26 cellular contexts compared by ENCODE assay signal in genomic region chr2:197908940-197909339, GRCh38.
DNase-seq lines count a peak whose midpoint lies in the region; ATAC-seq, FAIRE-seq and TF ChIP-seq lines count a peak whose summit lies in the region.
"Had no signal": no experiment of that assay in that cellular context is flagged by ENCODE, and none has a peak within 500 bp of the region (broad histone marks: within the 10 kb centered on the region; RNA-seq: fewer than 3 reads in every experiment).

No MANE protein-coding gene starts in this region.

- H3K36me3 Mint-ChIP-seq in nephron (ENCODE audit: low read depth): no peaks in the 10 kb centered on the region
- H3K36me3 Mint-ChIP-seq in CD14-positive monocyte: no peaks in the 10 kb centered on the region
- H3K36me3 Mint-ChIP-seq: WTC11 had no signal

- peak overlapping the region; percentile 96 for H3K27ac ChIP-seq in AG04450 (ENCODE audit: low read depth, low read length)
- H3K27ac ChIP-seq: BLaER1 treated with 17β-estradiol and CSF1 and Interleukin-3, amounts not matched to agents 10 nM and 100 nM; epithelial cell of prostate; KMS-11; left lung; neutrophil; right atrium auricular region; vagina had no signal

- no peaks in the 10 kb centered on the region for H3K9me3 ChIP-seq in AG04450 (ENCODE audit: control insufficient read depth, insufficient read depth, low read length)
- H3K9me3 ChIP-seq: BLaER1 treated with 17β-estradiol and CSF1 and Interleukin-3, amounts not matched to agents 10 nM and 100 nM; left lung; neutrophil; right atrium auricular region; vagina had no signal

- no peaks in the 10 kb centered on the region for H3K27me3 ChIP-seq in AG04450 (ENCODE audit: control insufficient read depth, insufficient read depth, low read length)
- H3K27me3 ChIP-seq: left lung, right atrium auricular region, vagina had no signal

- DNase-seq in AG04450 (ENCODE audit: low read depth, low spot score) (peak; percentile 84), dedifferentiated amniotic fluid mesenchymal stem cell (ENCODE audit: extremely low spot score) (peak; percentile 91), midbrain (lab: John Stamatoyannopoulos, UW) (no peak), CD14-positive monocyte (ENCODE audit: low spot score) (no peak), NCI-H187 treated with DMSO at 0.1 percent for 48 hours (lab: John Stamatoyannopoulos, UW) (no peak), RCC 7860 (ENCODE audit: low spot score) (no peak)
- DNase-seq: activated CD4-positive, alpha-beta T cell treated with anti-CD3 and anti-CD28 coated beads, Interleukin-2, amount 50 U/mL, for 4 hours; activated effector memory CD4-positive, alpha-beta T cell treated with Interleukin-2 at 50 U/mL for 16 hours; caudate nucleus; left lung; NCI-H2029; NCI-H446 treated with DMSO at 0.1 percent for 48 hours; NK-92 treated with Interleukin-12 subunit alpha and Interleukin-12 subunit beta, amount 100 ng/mL, for 24 hours; stimulated activated CD4-positive, alpha-beta T cell treated with anti-CD3 and anti-CD28 coated beads, Interleukin-15, amount 100 ng/mL, for 24 hours; substantia nigra had no signal

- no peak overlapping the region for H3K4me3 ChIP-seq in AG04450 (ENCODE audit: low read depth, low read length)
- H3K4me3 ChIP-seq: BLaER1 treated with 17β-estradiol and CSF1 and Interleukin-3, amounts not matched to agents 10 nM and 100 nM; left lung; right atrium auricular region; vagina had no signal

- ATAC-seq in SK-N-SH treated with all-trans-retinoic acid at 6 μM for 48 hours: peak; percentile 88
- ATAC-seq: WTC11 had no signal

- peaks cover 3% of the 10 kb centered on the region for H3K9me3 Mint-ChIP-seq in nephron
- H3K9me3 Mint-ChIP-seq in CD14-positive monocyte: peaks cover 0 to 8% (median 0%) of the 10 kb centered on the region in 7 donors
- H3K9me3 Mint-ChIP-seq: T-helper 2 cell treated with Interferon-gamma antibody and Interleukin-4, amounts not matched to agents 5 μg/mL and 100 μg/mL, for 36 hours; WTC11 had no signal

- H3K27ac Mint-ChIP-seq in nephron (peak overlapping the region in 2 of 3 experiments; percentile 9 to 22), CD14-positive monocyte (no peak overlapping the region)
- H3K27ac Mint-ChIP-seq: T-helper 2 cell treated with Interferon-gamma antibody and Interleukin-4, amounts not matched to agents 5 μg/mL and 100 μg/mL, for 36 hours; WTC11 had no signal

- H3K27me3 Mint-ChIP-seq in nephron (ENCODE audit: low read depth) (no peaks in the 10 kb centered on the region), CD14-positive monocyte (ENCODE audit: low read depth in 3 of 3) (peaks cover 6 to 19% (median 9%) of the 10 kb centered on the region in 3 donors)

- CTCF ChIA-PET in AG04450 (lab: Charles Lee): interaction anchor here (0.9 kb wide), 1 partner anchor 20 kb away, joined by 3 read pairs; no protein-coding TSS in a partner anchor

- no peak for FAIRE-seq in RCC 7860 (lab: Jason Lieb, UNC)
- FAIRE-seq: A204.1 had no signal

- no peak for TF ChIP-seq CTCF in AG04450 (IDR thresholded peaks at IDR 0.05; ENCODE audit: low read depth, low read length)
- no peak for TF ChIP-seq CTCF in nephron (IDR thresholded peaks at IDR 0.05; ENCODE audit: unreplicated experiment in 3 of 3)
- TF ChIP-seq CTCF in CD14-positive monocyte (IDR thresholded peaks at IDR 0.05): no peak

- H3K4me1 Mint-ChIP-seq in nephron: peaks cover 29% of the 10 kb centered on the region
- H3K4me1 Mint-ChIP-seq in CD14-positive monocyte: no peaks in the 10 kb centered on the region

- POLR2A ChIA-PET in AG04450 (lab: Yijun Ruan, JAX): interaction anchor here (0.6 to 0.7 kb wide), 3 partner anchors 90 to 388 kb away, joined by 3 read pairs; no protein-coding TSS in a partner anchor

- intact Hi-C loops in CD14-positive monocyte (cut with micrococcal nuclease): no loop called here

- no peak overlapping the region for H3K4me3 Mint-ChIP-seq in nephron
- no peak overlapping the region for H3K4me3 Mint-ChIP-seq in CD14-positive monocyte
- H3K4me3 Mint-ChIP-seq: T-helper 2 cell treated with Interferon-gamma antibody and Interleukin-4, amounts not matched to agents 5 μg/mL and 100 μg/mL, for 36 hours; WTC11 had no signal

TF ChIP-seq in SK-N-SH treated with all-trans-retinoic acid at 6 μM for 48 hours, 23 proteins besides CTCF, POLR2A, EP300 and RAD21 (continues in another document):
- TF ChIP-seq TCF4 (CRISPR knock-in tag; IDR thresholded peaks at IDR 0.05; ENCODE audit: borderline replicate concordance) (no peak), CREB5 (CRISPR knock-in tag; IDR thresholded peaks at IDR 0.05; ENCODE audit: low read depth) (no peak), ZFP30 (CRISPR knock-in tag; IDR thresholded peaks at IDR 0.05) (no peak), OSR1 (CRISPR knock-in tag; IDR thresholded peaks at IDR 0.05) (no peak), ZNF8 (CRISPR knock-in tag; IDR thresholded peaks at IDR 0.05) (no peak), TSHZ2 (CRISPR knock-in tag; IDR thresholded peaks at IDR 0.05) (no peak), RARB (CRISPR knock-in tag; IDR thresholded peaks at IDR 0.05) (no peak)
- TF ChIP-seq, protein P1, sequence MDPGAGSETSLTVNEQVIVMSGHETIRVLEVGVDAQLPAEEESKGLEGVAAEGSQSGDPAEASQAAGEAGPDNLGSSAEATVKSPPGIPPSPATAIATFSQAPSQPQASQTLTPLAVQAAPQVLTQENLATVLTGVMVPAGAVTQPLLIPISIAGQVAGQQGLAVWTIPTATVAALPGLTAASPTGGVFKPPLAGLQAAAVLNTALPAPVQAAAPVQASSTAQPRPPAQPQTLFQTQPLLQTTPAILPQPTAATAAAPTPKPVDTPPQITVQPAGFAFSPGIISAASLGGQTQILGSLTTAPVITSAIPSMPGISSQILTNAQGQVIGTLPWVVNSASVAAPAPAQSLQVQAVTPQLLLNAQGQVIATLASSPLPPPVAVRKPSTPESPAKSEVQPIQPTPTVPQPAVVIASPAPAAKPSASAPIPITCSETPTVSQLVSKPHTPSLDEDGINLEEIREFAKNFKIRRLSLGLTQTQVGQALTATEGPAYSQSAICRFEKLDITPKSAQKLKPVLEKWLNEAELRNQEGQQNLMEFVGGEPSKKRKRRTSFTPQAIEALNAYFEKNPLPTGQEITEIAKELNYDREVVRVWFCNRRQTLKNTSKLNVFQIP (CRISPR knock-in tag; IDR thresholded peaks at IDR 0.05; ENCODE audit: borderline replicate concordance, low read depth): no peak
- TF ChIP-seq, protein P2, sequence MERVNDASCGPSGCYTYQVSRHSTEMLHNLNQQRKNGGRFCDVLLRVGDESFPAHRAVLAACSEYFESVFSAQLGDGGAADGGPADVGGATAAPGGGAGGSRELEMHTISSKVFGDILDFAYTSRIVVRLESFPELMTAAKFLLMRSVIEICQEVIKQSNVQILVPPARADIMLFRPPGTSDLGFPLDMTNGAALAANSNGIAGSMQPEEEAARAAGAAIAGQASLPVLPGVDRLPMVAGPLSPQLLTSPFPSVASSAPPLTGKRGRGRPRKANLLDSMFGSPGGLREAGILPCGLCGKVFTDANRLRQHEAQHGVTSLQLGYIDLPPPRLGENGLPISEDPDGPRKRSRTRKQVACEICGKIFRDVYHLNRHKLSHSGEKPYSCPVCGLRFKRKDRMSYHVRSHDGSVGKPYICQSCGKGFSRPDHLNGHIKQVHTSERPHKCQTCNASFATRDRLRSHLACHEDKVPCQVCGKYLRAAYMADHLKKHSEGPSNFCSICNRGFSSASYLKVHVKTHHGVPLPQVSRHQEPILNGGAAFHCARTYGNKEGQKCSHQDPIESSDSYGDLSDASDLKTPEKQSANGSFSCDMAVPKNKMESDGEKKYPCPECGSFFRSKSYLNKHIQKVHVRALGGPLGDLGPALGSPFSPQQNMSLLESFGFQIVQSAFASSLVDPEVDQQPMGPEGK (CRISPR knock-in tag; IDR thresholded peaks at IDR 0.05; ENCODE audit: borderline replicate concordance): no peak

Comparison
In these comparisons a context has a peak if more than half of its experiments do, and no peak if none do; other contexts are left out.
1. DNase-seq: peak in AG04450 (single experiment) and dedifferentiated amniotic fluid mesenchymal stem cell (single experiment); none in midbrain (single experiment), CD14-positive monocyte (single experiment), NCI-H187 treated with DMSO at 0.1 percent for 48 hours (single experiment) and RCC 7860 (single experiment).
2. H3K27ac Mint-ChIP-seq: peak in nephron (2 of 3); none in CD14-positive monocyte (0 of 7).